Comparison of ENCODE assay signal across 5 cellular contexts in genomic region chr19:54223937-54224281, GRCh38. TPM values are rescaled to one million over a fixed set of nuclear protein-coding genes. Genes with fewer than 3 reads are reported as not detected.
"Had no signal": no experiment of that assay in that cellular context is flagged by ENCODE, and none has a peak within 500 bp of the region (broad histone marks: within the 10 kb centered on the region; RNA-seq: fewer than 3 reads in every experiment).

No MANE protein-coding gene starts in this region.

RNA-seq across cellular contexts. Expression of gene LILRB3, which starts 1.1 kb away (rescaled TPM):
- total RNA-seq: mammary epithelial cell, osteocyte, temporal lobe had no signal
- polyA plus RNA-seq: keratinocyte; mammary epithelial cell; naive thymus-derived CD8-positive, alpha-beta T cell had no signal

RNA-seq across cellular contexts. Expression of gene LILRA6, which starts 18.7 kb away (rescaled TPM):
- total RNA-seq: mammary epithelial cell, osteocyte had no signal
- polyA plus RNA-seq: keratinocyte; mammary epithelial cell; naive thymus-derived CD8-positive, alpha-beta T cell had no signal

RNA-seq across cellular contexts. Expression of gene LILRB5, which starts 33.2 kb away (rescaled TPM):
- total RNA-seq: mammary epithelial cell, osteocyte had no signal
- polyA plus RNA-seq: keratinocyte; mammary epithelial cell; naive thymus-derived CD8-positive, alpha-beta T cell had no signal
